ENCODE assay signal across 9 cellular contexts in the genomic region with DNA sequence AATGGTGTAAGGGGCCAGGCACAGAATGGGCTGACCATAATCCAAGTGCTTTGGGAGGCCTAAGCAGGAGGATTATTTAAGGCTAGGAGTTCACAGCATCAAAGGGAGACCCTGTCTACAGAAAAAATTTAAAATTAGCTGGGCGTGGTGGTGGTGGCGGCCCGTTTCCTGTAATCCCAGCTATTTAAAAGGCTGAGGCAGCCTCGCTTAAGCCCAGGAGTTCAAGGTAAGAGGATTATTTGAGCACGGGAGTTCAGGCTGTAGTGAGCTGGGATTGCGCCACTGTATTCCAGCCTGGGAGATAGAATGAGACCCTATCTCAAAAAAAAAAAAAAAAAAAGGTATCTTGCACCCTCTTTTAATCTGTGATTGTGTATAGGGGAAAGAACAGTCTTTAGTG. TPM values are rescaled to one million over a fixed set of nuclear protein-coding genes. Genes with fewer than 3 reads are reported as not detected.
A peak's percentile ranks its signal among the peaks of the same experiment; 100 is the strongest.
DNase-seq lines count a peak whose midpoint lies in the region; ATAC-seq and TF ChIP-seq lines count a peak whose summit lies in the region.
"Had no signal": no experiment of that assay in that cellular context is flagged by ENCODE, and none has a peak within 500 bp of the region (broad histone marks: within the 10 kb centered on the region; RNA-seq: fewer than 3 reads in every experiment).

No MANE protein-coding gene starts in this region.

- no peak for ATAC-seq in GM21390 (IDR thresholded peaks at IDR 0.05; ENCODE audit: unreplicated experiment)

- H3K4me2 ChIP-seq in Karpas-422 (ENCODE audit: low read depth, low read length, poor library complexity, severe bottlenecking): peak overlapping the region; percentile 91

- TF ChIP-seq CTCF in brain microvascular endothelial cell (IDR thresholded peaks at IDR 0.05; ENCODE audit: low read depth, low read length, missing control alignments): no peak
- no peak for TF ChIP-seq CTCF in nephron progenitor cell (IDR thresholded peaks at IDR 0.05)

- peaks cover 36% of the 10 kb centered on the region for H3K4me1 ChIP-seq in CD4-positive, alpha-beta memory T cell (ENCODE audit: insufficient read depth, low read length)
- H3K4me1 ChIP-seq in Karpas-422 (ENCODE audit: low read length): peaks cover 44% of the 10 kb centered on the region

- in situ Hi-C loops in brain microvascular endothelial cell (cut with HindIII; ENCODE audit: low pct_ligation_motif_present, low sequenced_read_pairs): loop anchor here (25.0 kb wide), 1 partner anchor 180 kb away; no protein-coding TSS in a partner anchor

- intact Hi-C loops in CD4-positive, alpha-beta memory T cell (cut with micrococcal nuclease): no loop called here

- peaks cover 0 to 3% (median 0%) of the 10 kb centered on the region in 8 donors for H3K9me3 Mint-ChIP-seq in CD4-positive, alpha-beta memory T cell
- H3K9me3 Mint-ChIP-seq in nephron progenitor cell: no peaks in the 10 kb centered on the region

- H3K4me3 ChIP-seq in CD4-positive, alpha-beta memory T cell (ENCODE audit: low read length in 2 of 2): no peak overlapping the region
- H3K4me3 ChIP-seq in Karpas-422 (ENCODE audit: low read length) (peak overlapping the region; percentile 91), brain microvascular endothelial cell (ENCODE audit: low read depth, low read length) (peak overlapping the region; percentile 98)

- H3K27me3 Mint-ChIP-seq in CD4-positive, alpha-beta memory T cell: no peaks in the 10 kb centered on the region
- H3K27me3 Mint-ChIP-seq in nephron progenitor cell (ENCODE audit: low read depth, poor library complexity): no peaks in the 10 kb centered on the region

- H3K27ac Mint-ChIP-seq in CD4-positive, alpha-beta memory T cell: peak overlapping the region; percentile 91 to 100 (median 99)
- H3K27ac Mint-ChIP-seq in nephron progenitor cell: no peak overlapping the region

- CTCF ChIA-PET in CD4-positive, alpha-beta memory T cell (lab: Charles Lee; ENCODE audit: partially characterized antibody): interaction anchor here (1.0 to 4.1 kb wide), 3 partner anchors 31 to 67 kb away, joined by 4 to 41 read pairs (median 30); no protein-coding TSS in a partner anchor

- peak overlapping the region; percentile 86 for H3K27ac ChIP-seq in CD4-positive, alpha-beta memory T cell (ENCODE audit: low read depth, low read length)
- H3K27ac ChIP-seq in Karpas-422 (ENCODE audit: low read length) (peak overlapping the region; percentile 69; the same call in 1 of the 2 replicates), brain microvascular endothelial cell (no peak overlapping the region)

- no peak for DNase-seq in CD4-positive, alpha-beta memory T cell
- DNase-seq in Karpas-422 (no peak), brain microvascular endothelial cell (no peak), nephron progenitor cell (no peak), NCI-H226 (no peak), NCI-H69 (lab: John Stamatoyannopoulos, UW) (no peak), RKO (ENCODE audit: low spot score) (no peak)
- DNase-seq: GDM1 had no signal

- H3K9me3 ChIP-seq in CD4-positive, alpha-beta memory T cell (ENCODE audit: control insufficient read depth in 1 of 2, low read length in 2 of 2): no peaks in the 10 kb centered on the region
- H3K9me3 ChIP-seq in Karpas-422 (ENCODE audit: low read length): no peaks in the 10 kb centered on the region

- no peak overlapping the region for H2AFZ ChIP-seq in Karpas-422 (ENCODE audit: low read length)

- H3K36me3 Mint-ChIP-seq in CD4-positive, alpha-beta memory T cell: peaks cover 14 to 45% of the 10 kb centered on the region in 2 donors
- peaks cover 17% of the 10 kb centered on the region for H3K36me3 Mint-ChIP-seq in nephron progenitor cell (ENCODE audit: low read depth)

- H3K4me3 Mint-ChIP-seq in CD4-positive, alpha-beta memory T cell: peak overlapping the region; percentile 86 to 99 (median 93)
- H3K4me3 Mint-ChIP-seq in nephron progenitor cell: peak overlapping the region; percentile 96

- H3K9ac ChIP-seq in Karpas-422 (ENCODE audit: low read length): peak overlapping the region; percentile 97

- peaks cover 31% of the 10 kb centered on the region for H3K36me3 ChIP-seq in CD4-positive, alpha-beta memory T cell (ENCODE audit: insufficient read depth, low read length)
- H3K36me3 ChIP-seq in Karpas-422 (ENCODE audit: insufficient read depth, low read length): peaks cover 13% of the 10 kb centered on the region
- peaks cover 15% of the 10 kb centered on the region for H3K36me3 ChIP-seq in brain microvascular endothelial cell (replicated peaks)

- H3K79me2 ChIP-seq in Karpas-422 (ENCODE audit: low read length): peaks cover 50% of the 10 kb centered on the region

- POLR2A ChIA-PET in CD4-positive, alpha-beta memory T cell (lab: Charles Lee; ENCODE audit: partially characterized antibody): interaction anchor here (1.3 to 3.4 kb wide), 3 partner anchors 26 to 31 kb away, joined by 5 to 48 read pairs (median 29); no protein-coding TSS in a partner anchor

- H3K4me1 Mint-ChIP-seq in CD4-positive, alpha-beta memory T cell: peaks cover 24 to 57% (median 42%) of the 10 kb centered on the region in 4 donors
- peaks cover 52% of the 10 kb centered on the region for H3K4me1 Mint-ChIP-seq in nephron progenitor cell

- H3K9me2 ChIP-seq in Karpas-422 (replicated peaks; ENCODE audit: insufficient read depth, low read length): no peaks in the 10 kb centered on the region

- no peaks in the 10 kb centered on the region; the same call in 1 of the 2 replicates for H4K20me1 ChIP-seq in Karpas-422 (ENCODE audit: insufficient read depth, low read depth, low read length)

- no peaks in the 10 kb centered on the region for H3K27me3 ChIP-seq in CD4-positive, alpha-beta memory T cell (ENCODE audit: insufficient read depth, low read length)
- H3K27me3 ChIP-seq in Karpas-422 (ENCODE audit: low read length) (no peaks in the 10 kb centered on the region), brain microvascular endothelial cell (replicated peaks) (no peaks in the 10 kb centered on the region)

RNA-seq across cellular contexts. Expression of a gene that starts 1.9 kb away (rescaled TPM):
- 100 to 1,000 TPM; 309 to 310 TPM for total RNA-seq in CD4-positive, alpha-beta memory T cell
- polyA plus RNA-seq in CD4-positive, alpha-beta memory T cell: 100 to 1,000 TPM; 765 to 952 TPM
- 300 and 483 TPM in 2 replicates for total RNA-seq in Karpas-422 (2014; rRNA removed; shearing (Covaris generic); ENCODE audit: low replicate concordance)

RNA-seq across cellular contexts. Expression of a gene that starts 2.0 kb away (rescaled TPM):
- total RNA-seq in CD4-positive, alpha-beta memory T cell: 1 to 10 TPM; 5.1 to 5.4 TPM
- polyA plus RNA-seq in CD4-positive, alpha-beta memory T cell: 10 to 100 TPM in 1 of 2 donors, 1 to 10 TPM in 1; 6.6 to 13.3 TPM
- total RNA-seq in Karpas-422 (2014; rRNA removed; shearing (Covaris generic); ENCODE audit: low replicate concordance): 22.0 and 28.3 TPM in 2 replicates

RNA-seq across cellular contexts. Expression of a gene that starts 4.6 kb away (rescaled TPM):
- total RNA-seq in CD4-positive, alpha-beta memory T cell: 10 to 100 TPM; 14.9 to 15.2 TPM
- polyA plus RNA-seq in CD4-positive, alpha-beta memory T cell: 10 to 100 TPM; 11.3 to 15.4 TPM
- total RNA-seq in Karpas-422 (2014; rRNA removed; shearing (Covaris generic); ENCODE audit: low replicate concordance): 7.3 and 10.9 TPM in 2 replicates

RNA-seq across cellular contexts. Expression of a gene that starts 12.1 kb away (rescaled TPM):
- total RNA-seq in CD4-positive, alpha-beta memory T cell: 1 to 10 TPM; 2.6 to 5.0 TPM
- under 1 TPM in 1 of 2 donors, not detected in 1; 0.48 TPM for polyA plus RNA-seq in CD4-positive, alpha-beta memory T cell
- total RNA-seq in Karpas-422 (2014; rRNA removed; shearing (Covaris generic); ENCODE audit: low replicate concordance): 34.0 and 48.3 TPM in 2 replicates

Comparison
In these comparisons a context has a peak if more than half of its experiments do, and no peak if none do; other contexts are left out.
1. H3K4me3 ChIP-seq: peak in Karpas-422 (single experiment) and brain microvascular endothelial cell (single experiment); none in CD4-positive, alpha-beta memory T cell (0 of 2).